Comparison of ENCODE assay signal across 7 cellular contexts in genomic region chr2:15654727-15655073, GRCh38.
"Had no signal": no experiment of that assay in that cellular context is flagged by ENCODE, and none has a peak within 500 bp of the region (broad histone marks: within the 10 kb centered on the region; RNA-seq: fewer than 3 reads in every experiment).

No MANE protein-coding gene starts in this region.

- ATAC-seq: HepG2, K562 had no signal

- H3K27ac ChIP-seq: HL-60 had no signal

- H3K4me3 ChIP-seq: K562 had no signal

- DNase-seq: IMR-90, KBM-7, KG1 had no signal

- FAIRE-seq: HepG2, HTR-8/SVneo, K562 had no signal
